9 cellular contexts compared by ENCODE assay signal in the genomic region with DNA sequence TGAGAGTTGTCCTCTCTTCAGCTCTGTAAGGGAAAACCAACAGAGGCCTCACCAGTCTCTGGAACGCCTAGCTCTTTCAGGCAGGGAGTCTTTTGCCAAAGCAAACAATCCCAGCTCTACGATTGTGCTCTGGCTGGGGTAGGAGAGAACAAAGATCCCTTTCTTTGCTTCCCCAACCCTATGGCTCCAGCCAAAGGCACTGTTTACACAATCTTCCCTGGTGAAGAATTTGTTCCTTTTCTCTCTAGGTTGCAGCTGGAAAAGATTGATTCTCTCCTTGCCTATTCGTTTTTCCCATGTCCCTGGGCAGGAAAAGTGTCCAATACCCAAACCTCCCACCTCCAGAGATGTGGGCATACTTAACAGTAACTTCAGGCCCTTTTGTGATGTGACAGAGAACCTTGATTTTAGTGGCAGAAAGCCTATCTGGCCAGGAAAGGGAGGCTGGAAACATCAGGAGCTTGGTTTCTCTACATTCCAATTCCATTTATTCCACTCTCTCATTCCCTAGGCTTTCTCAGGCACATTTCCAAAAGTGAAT. TPM values are rescaled to one million over a fixed set of nuclear protein-coding genes. Genes with fewer than 3 reads are reported as not detected.
DNase-seq lines count a peak whose midpoint lies in the region; ATAC-seq and TF ChIP-seq lines count a peak whose summit lies in the region.
"Had no signal": no experiment of that assay in that cellular context is flagged by ENCODE, and none has a peak within 500 bp of the region (broad histone marks: within the 10 kb centered on the region; RNA-seq: fewer than 3 reads in every experiment).

No MANE protein-coding gene starts in this region.

- peaks cover 28% of the 10 kb centered on the region for H3F3A ChIP-seq in GM23248 (ENCODE audit: insufficient read depth)

- H3K79me2 ChIP-seq in GM23248 (ENCODE audit: insufficient read depth) = no peaks in the 10 kb centered on the region

- DNase-seq in GM23248 (peak; percentile 79), RPMI7951 (ENCODE audit: low read depth) (peak; percentile 80), foreskin fibroblast (peak; percentile 75 to 89), osteocyte (ENCODE audit: extremely low spot score, unreplicated experiment) (no peak), KBM-7 (no peak), T-helper 9 cell (no peak)
- no peak for DNase-seq in stimulated activated CD4-positive, alpha-beta T cell treated with anti-CD3 and anti-CD28 coated beads, Interleukin-2, amount 100 ng/mL, for 48 hours

- WGBS in GM23248 (ENCODE audit: low coverage in 1 of 2, low lambda C conversion rate in 2 of 2, missing lambda C conversion rate in 2 of 2), 2 experiments = 24 to 25% methylated on average over 3 of the region's 3 CpGs

- H2AFZ ChIP-seq in GM23248 = peak overlapping the region; percentile 58

- TF ChIP-seq CTCF in foreskin fibroblast (IDR thresholded peaks at IDR 0.05; ENCODE audit: low read depth, low read length) (no peak), osteocyte (IDR thresholded peaks at IDR 0.05) (no peak)

- peak overlapping the region; percentile 59 for H3K9ac ChIP-seq in GM23248

- H3K4me1 ChIP-seq in GM23248 (ENCODE audit: insufficient read depth) = peaks cover 25% of the 10 kb centered on the region

- H3K27ac Mint-ChIP-seq in osteocyte (ENCODE audit: unreplicated experiment) = peak overlapping the region; percentile 97
- H3K27ac Mint-ChIP-seq: memory B cell had no signal

- H4K20me1 ChIP-seq in GM23248 (ENCODE audit: insufficient read depth) = no peaks in the 10 kb centered on the region

- H3K27me3 Mint-ChIP-seq in osteocyte (ENCODE audit: unreplicated experiment) = no peaks in the 10 kb centered on the region
- H3K27me3 Mint-ChIP-seq: memory B cell had no signal

- H3K4me2 ChIP-seq in GM23248 (ENCODE audit: unreplicated experiment) = peak overlapping the region; percentile 66

- peaks cover 6% of the 10 kb centered on the region for H3K36me3 Mint-ChIP-seq in osteocyte (ENCODE audit: unreplicated experiment)

- no peak for ATAC-seq in GM18873 (IDR thresholded peaks at IDR 0.05; ENCODE audit: low FRiP score, unreplicated experiment)

- peak overlapping the region; percentile 88 for H3K27ac ChIP-seq in GM23248

- no peaks in the 10 kb centered on the region for H3K9me3 ChIP-seq in GM23248 (ENCODE audit: low read depth)

- H3K27me3 ChIP-seq in GM23248 (replicated peaks; ENCODE audit: insufficient read depth) = no peaks in the 10 kb centered on the region

- H3K9me3 Mint-ChIP-seq in osteocyte (ENCODE audit: unreplicated experiment) = no peaks in the 10 kb centered on the region
- H3K9me3 Mint-ChIP-seq: memory B cell had no signal

- no peaks in the 10 kb centered on the region for H3K36me3 ChIP-seq in GM23248 (ENCODE audit: low read depth)

- in situ Hi-C loops in GM23248 (cut with MboI) (no loop called here), KBM-7 (cut with MboI; ENCODE audit: low pct_unique_long_range_greater_than_20kb, low sequenced_read_pairs) (no loop called here)

- no peaks in the 10 kb centered on the region for H3K9me2 ChIP-seq in GM23248 (ENCODE audit: insufficient read depth)

- H3K4me3 ChIP-seq in GM23248 (peak overlapping the region; percentile 23), foreskin fibroblast (ENCODE audit: low read depth in 1 of 2, low read length in 2 of 2) (no peak overlapping the region)

- peaks cover 28% of the 10 kb centered on the region for H3K4me1 Mint-ChIP-seq in osteocyte (ENCODE audit: unreplicated experiment)
- H3K4me1 Mint-ChIP-seq: memory B cell had no signal

- H3K4me3 Mint-ChIP-seq in osteocyte (ENCODE audit: unreplicated experiment) = peak overlapping the region; percentile 39
- H3K4me3 Mint-ChIP-seq: memory B cell had no signal

RNA-seq across cellular contexts. Expression of gene ATP5MC2, which starts 16.8 kb away (rescaled TPM):
- 191 and 257 TPM in 2 replicates for total RNA-seq in GM23248 (2014; rRNA removed; shearing (Covaris generic))
- polyA plus RNA-seq in GM23248 (2016; fragmentation: Nextera tagmentation; extraction: Ambion mirVana) = 266 TPM in 2 replicates
- total RNA-seq in RPMI7951 (2014; rRNA removed; shearing (Covaris generic)) = 318 and 375 TPM in 2 replicates
- total RNA-seq in osteocyte = 294 TPM in 2 replicates

RNA-seq across cellular contexts. Expression of gene ATF7, which starts 32.9 kb away (rescaled TPM):
- 10.5 and 12.8 TPM in 2 replicates for total RNA-seq in GM23248 (2014; rRNA removed; shearing (Covaris generic))
- polyA plus RNA-seq in GM23248 (2016; fragmentation: Nextera tagmentation; extraction: Ambion mirVana) = 21.5 and 24.3 TPM in 2 replicates
- total RNA-seq in RPMI7951 (2014; rRNA removed; shearing (Covaris generic)) = 6.4 and 8.9 TPM in 2 replicates
- total RNA-seq in osteocyte = 46.6 and 50.0 TPM in 2 replicates

Comparison
In these comparisons a context has a peak if more than half of its experiments do, and no peak if none do; other contexts are left out.
1. DNase-seq: peak in GM23248 (single experiment), RPMI7951 (single experiment) and foreskin fibroblast (2 of 2); none in osteocyte (single experiment), KBM-7 (single experiment), stimulated activated CD4-positive, alpha-beta T cell treated with anti-CD3 and anti-CD28 coated beads, Interleukin-2, amount 100 ng/mL, for 48 hours (0 of 2) and T-helper 9 cell (single experiment).